ENCODE assay signal across 1 cellular context in genomic region chr5:126875303-126875785, GRCh38.
TF ChIP-seq lines count a peak whose summit lies in the region.

No MANE protein-coding gene starts in this region.

TF ChIP-seq in HEK293, 187 proteins besides CTCF, POLR2A, EP300 and RAD21 (continued from another document and continues in another):
- TF ChIP-seq TSHZ1 (tag by site-specific recombination; IDR thresholded peaks at IDR 0.05; ENCODE audit: borderline replicate concordance) (peak; percentile 58; the same call in 1 of the 2 replicates), PRDM6 (tag by site-specific recombination; IDR thresholded peaks at IDR 0.05) (peak; percentile 99), ZSCAN16 (tag by site-specific recombination; IDR thresholded peaks at IDR 0.05) (0 out of 2 replicates have a peak, but pooled peaks have one; percentile 36), ZNF544 (tag by site-specific recombination; IDR thresholded peaks at IDR 0.05) (no peak), ZNF19 (tag by site-specific recombination; IDR thresholded peaks at IDR 0.05; ENCODE audit: low read depth) (peak; percentile 76), ZNF791 (tag by site-specific recombination; IDR thresholded peaks at IDR 0.05) (no peak), SP3 (tag by site-specific recombination; IDR thresholded peaks at IDR 0.05) (no peak), ZNF266 (tag by site-specific recombination; IDR thresholded peaks at IDR 0.05; ENCODE audit: low read depth) (no peak), SCRT2 (tag by site-specific recombination; IDR thresholded peaks at IDR 0.05) (no peak), ELK4 (IDR thresholded peaks at IDR 0.05; ENCODE audit: borderline replicate concordance, low read depth, low read length) (no peak), ZNF404 (tag by site-specific recombination; IDR thresholded peaks at IDR 0.05) (no peak), ZBTB49 (tag by site-specific recombination; IDR thresholded peaks at IDR 0.05; ENCODE audit: low read depth) (no peak), ZNF518A (tag by site-specific recombination; conservative IDR thresholded peaks at IDR 0.05; ENCODE audit: low read depth) (no peak; the same call in 1 of the 2 replicates), KLF9 (tag by site-specific recombination; IDR thresholded peaks at IDR 0.05; ENCODE audit: low read depth) (peak; percentile 46; the same call in 1 of the 2 replicates), SALL2 (tag by site-specific recombination; IDR thresholded peaks at IDR 0.05; ENCODE audit: borderline replicate concordance) (no peak), ZNF324 (tag by site-specific recombination; IDR thresholded peaks at IDR 0.05) (peak; percentile 60; the same call in 1 of the 2 replicates), ZNF211 (tag by site-specific recombination; IDR thresholded peaks at IDR 0.05; ENCODE audit: low read depth) (no peak), ZNF341 (tag by site-specific recombination; IDR thresholded peaks at IDR 0.05; ENCODE audit: low read depth) (peak; percentile 91), ZNF391 (tag by site-specific recombination; IDR thresholded peaks at IDR 0.05; ENCODE audit: borderline replicate concordance, low read depth) (no peak), ZNF354C (tag by site-specific recombination; IDR thresholded peaks at IDR 0.05; ENCODE audit: borderline replicate concordance, low read depth) (no peak), PRDM10 (tag by site-specific recombination; IDR thresholded peaks at IDR 0.05) (no peak), SP2 (tag by site-specific recombination; IDR thresholded peaks at IDR 0.05) (no peak; the same call in 1 of the 2 replicates), ZNF175 (tag by site-specific recombination; IDR thresholded peaks at IDR 0.05) (no peak), ZNF221 (tag by site-specific recombination; IDR thresholded peaks at IDR 0.05; ENCODE audit: borderline replicate concordance) (no peak), KLF1 (tag by site-specific recombination; IDR thresholded peaks at IDR 0.05) (0 out of 2 replicates have a peak, but pooled peaks have one; percentile 19), ZNF248 (tag by site-specific recombination; IDR thresholded peaks at IDR 0.05) (no peak), REST (tag by site-specific recombination; IDR thresholded peaks at IDR 0.05) (peak; percentile 49; the same call in 1 of the 2 replicates), ZNF37A (tag by site-specific recombination; IDR thresholded peaks at IDR 0.05) (no peak), MZF1 (tag by site-specific recombination; IDR thresholded peaks at IDR 0.05; ENCODE audit: borderline replicate concordance) (0 out of 2 replicates have a peak, but pooled peaks have one; percentile 15), ZNF501 (tag by site-specific recombination; IDR thresholded peaks at IDR 0.05) (no peak), ZFP37 (tag by site-specific recombination; IDR thresholded peaks at IDR 0.05) (no peak), ZBTB20 (tag by site-specific recombination; IDR thresholded peaks at IDR 0.05) (0 out of 2 replicates have a peak, but pooled peaks have one; percentile 13), ZNF837 (tag by site-specific recombination; IDR thresholded peaks at IDR 0.05) (no peak), ZNF132 (tag by site-specific recombination; IDR thresholded peaks at IDR 0.05; ENCODE audit: borderline replicate concordance) (no peak), ZNF223 (tag by site-specific recombination; IDR thresholded peaks at IDR 0.05) (no peak), KLF10 (tag by site-specific recombination; IDR thresholded peaks at IDR 0.05) (peak; percentile 70; the same call in 1 of the 2 replicates), ZNF558 (tag by site-specific recombination; IDR thresholded peaks at IDR 0.05) (no peak)
